Comparison of ENCODE assay signal across 28 cellular contexts in genomic region chr15:61025283-61025682, GRCh38.
DNase-seq lines count a peak whose midpoint lies in the region; ATAC-seq and TF ChIP-seq lines count a peak whose summit lies in the region.
"Had no signal": no experiment of that assay in that cellular context is flagged by ENCODE, and none has a peak within 500 bp of the region (broad histone marks: within the 10 kb centered on the region; RNA-seq: fewer than 3 reads in every experiment).

No MANE protein-coding gene starts in this region.

- no peaks in the 10 kb centered on the region for H3K36me3 ChIP-seq in right atrium auricular region
- H3K36me3 ChIP-seq in gastrocnemius medialis, result no peaks in the 10 kb centered on the region
- H3K36me3 ChIP-seq in right lobe of liver, result no peaks in the 10 kb centered on the region
- H3K36me3 ChIP-seq: heart left ventricle, stomach had no signal

- intact Hi-C loops in gastrocnemius medialis (cut with DNase I; ENCODE audit: low total_unique reads) (no loop called here), right lobe of liver (cut with DNase I) (loop anchor here in 1 of 2 donors (10.0 kb wide), 1 partner anchor 100 kb away; no protein-coding TSS in a partner anchor)

- TF ChIP-seq CTCF in right atrium auricular region (IDR thresholded peaks at IDR 0.05), result no peak
- no peak for TF ChIP-seq CTCF in gastrocnemius medialis (IDR thresholded peaks at IDR 0.05 in 4 of 5, conservative IDR thresholded peaks at IDR 0.05 in 1 of 5)
- TF ChIP-seq CTCF in right lobe of liver (IDR thresholded peaks at IDR 0.05), result no peak

- peak overlapping the region; percentile 6 to 42 for H3K27ac ChIP-seq in right atrium auricular region
- peak overlapping the region; percentile 37 to 75 (median 43) for H3K27ac ChIP-seq in gastrocnemius medialis
- H3K27ac ChIP-seq in right lobe of liver, result no peak overlapping the region
- H3K27ac ChIP-seq: C4-2B, HL-60, VCaP had no signal

- TF ChIP-seq POLR2A in gastrocnemius medialis (IDR thresholded peaks at IDR 0.05), result no peak
- no peak for TF ChIP-seq POLR2A in right lobe of liver (IDR thresholded peaks at IDR 0.05)

- H3K4me3 ChIP-seq in right atrium auricular region, result no peak overlapping the region
- H3K4me3 ChIP-seq in gastrocnemius medialis, result no peak overlapping the region
- no peak overlapping the region for H3K4me3 ChIP-seq in right lobe of liver
- H3K4me3 ChIP-seq: heart left ventricle, stomach had no signal

- in situ Hi-C loops in gastrocnemius medialis (cut with MboI; ENCODE audit: low sequenced_read_pairs in 4 of 4), result no loop called here

- DNase-seq in AG20443 (ENCODE audit: low spot score) (peak; percentile 53), LHCN-M2 (ENCODE audit: low read depth) (peak; percentile 20), right atrium auricular region (ENCODE audit: low spot score) (no peak), gastrocnemius medialis (no peak), NCI-H345 (lab: John Stamatoyannopoulos, UW) (no peak), pons (ENCODE audit: low spot score) (no peak), inferior parietal cortex (ENCODE audit: extremely low spot score) (no peak), right lobe of liver (no peak)
- DNase-seq: ACHN; activated CD4-positive, alpha-beta T cell treated with anti-CD3 and anti-CD28 coated beads for 48 hours; activated naive CD4-positive, alpha-beta T cell treated with anti-CD3 and anti-CD28 coated beads for 36 hours; activated T-cell treated with anti-CD3 and anti-CD28 coated beads, Interleukin-2, amount 50 U/mL, for 48 hours; Caco-2; GF-D8; heart left ventricle; Karpas-422; kidney glomerular epithelial cell; MV-4-11; NCI-H146; NCI-H510A; small intestine; stimulated activated CD4-positive, alpha-beta T cell treated with anti-CD3 and anti-CD28 coated beads, Interleukin-1b, Interleukin-23, amount 100 ng/mL, for 48 hours; stimulated activated CD8-positive, alpha-beta memory T cell treated with anti-CD3 and anti-CD28 coated beads, Interleukin-4, amount 100 ng/mL, for 48 hours; stomach; trophoblast cell had no signal

- ATAC-seq in gastrocnemius medialis, result no peak
- ATAC-seq in right lobe of liver, result no peak

- H3K9me3 ChIP-seq in right atrium auricular region (no peaks in the 10 kb centered on the region), gastrocnemius medialis (no peaks in the 10 kb centered on the region), right lobe of liver (no peaks in the 10 kb centered on the region)
- H3K9me3 ChIP-seq: Caco-2, heart left ventricle, stomach had no signal

- H3K4me1 ChIP-seq in right atrium auricular region (peaks cover 0 to 25% of the 10 kb centered on the region in 2 donors), gastrocnemius medialis (peaks cover 31 to 42% of the 10 kb centered on the region in 2 donors), right lobe of liver (no peaks in the 10 kb centered on the region)
- H3K4me1 ChIP-seq: Caco-2 had no signal

- H3K27me3 ChIP-seq in right atrium auricular region (no peaks in the 10 kb centered on the region), gastrocnemius medialis (no peaks in the 10 kb centered on the region), right lobe of liver (no peaks in the 10 kb centered on the region)
- H3K27me3 ChIP-seq: heart left ventricle, stomach had no signal

- WGBS in right lobe of liver (ENCODE audit: insufficient coverage, low coverage, low lambda C conversion rate, missing lambda C conversion rate), result 89% methylated on average over 7 of the region's 7 CpGs

Comparison
In these comparisons a context has a peak if more than half of its experiments do, and no peak if none do; other contexts are left out.
1. DNase-seq: peak in AG20443 (single experiment) and LHCN-M2 (single experiment); none in right atrium auricular region (single experiment), gastrocnemius medialis (0 of 2), NCI-H345 (single experiment), pons (single experiment), inferior parietal cortex (single experiment) and right lobe of liver (0 of 3).
2. H3K27ac ChIP-seq: peak in right atrium auricular region (2 of 2) and gastrocnemius medialis (4 of 4); none in right lobe of liver (0 of 3).